In the genomic region with DNA sequence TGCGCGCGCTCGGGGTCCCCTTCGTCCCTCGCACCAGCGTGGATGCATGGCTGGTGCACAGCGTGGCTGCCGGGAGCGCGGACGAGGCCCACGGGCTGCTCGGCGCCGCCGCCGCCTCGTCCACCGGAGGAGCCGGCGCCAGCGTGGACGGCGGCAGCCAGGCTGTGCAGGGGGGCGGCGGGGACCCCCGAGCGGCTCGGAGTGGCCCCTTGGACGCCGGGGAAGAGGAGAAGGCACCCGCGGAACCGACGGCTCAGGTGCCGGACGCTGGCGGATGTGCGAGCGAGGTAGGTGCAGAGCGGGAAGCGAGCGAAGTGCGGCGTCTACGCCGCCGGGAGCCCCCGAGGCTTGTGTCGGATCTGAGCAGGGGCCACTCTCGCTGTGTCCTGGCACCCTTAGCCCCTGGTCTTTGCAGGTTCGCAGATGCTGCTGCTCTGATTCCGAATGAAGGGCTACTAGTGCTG, we compare ENCODE assay signal across 1 cellular context.
TF ChIP-seq lines count a peak whose summit lies in the region.

No MANE protein-coding gene starts in this region.

TF ChIP-seq in GM12878, 131 proteins besides CTCF, POLR2A, EP300 and RAD21:
- TF ChIP-seq, protein P1, sequence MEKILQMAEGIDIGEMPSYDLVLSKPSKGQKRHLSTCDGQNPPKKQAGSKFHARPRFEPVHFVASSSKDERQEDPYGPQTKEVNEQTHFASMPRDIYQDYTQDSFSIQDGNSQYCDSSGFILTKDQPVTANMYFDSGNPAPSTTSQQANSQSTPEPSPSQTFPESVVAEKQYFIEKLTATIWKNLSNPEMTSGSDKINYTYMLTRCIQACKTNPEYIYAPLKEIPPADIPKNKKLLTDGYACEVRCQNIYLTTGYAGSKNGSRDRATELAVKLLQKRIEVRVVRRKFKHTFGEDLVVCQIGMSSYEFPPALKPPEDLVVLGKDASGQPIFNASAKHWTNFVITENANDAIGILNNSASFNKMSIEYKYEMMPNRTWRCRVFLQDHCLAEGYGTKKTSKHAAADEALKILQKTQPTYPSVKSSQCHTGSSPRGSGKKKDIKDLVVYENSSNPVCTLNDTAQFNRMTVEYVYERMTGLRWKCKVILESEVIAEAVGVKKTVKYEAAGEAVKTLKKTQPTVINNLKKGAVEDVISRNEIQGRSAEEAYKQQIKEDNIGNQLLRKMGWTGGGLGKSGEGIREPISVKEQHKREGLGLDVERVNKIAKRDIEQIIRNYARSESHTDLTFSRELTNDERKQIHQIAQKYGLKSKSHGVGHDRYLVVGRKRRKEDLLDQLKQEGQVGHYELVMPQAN (conservative IDR thresholded peaks at IDR 0.05): peak; percentile 49; the same call in 1 of the 2 replicates
- TF ChIP-seq SMARCA5 (IDR thresholded peaks at IDR 0.05): 0 out of 2 replicates have a peak, but pooled peaks have one; percentile 13
- 0 out of 2 replicates have a peak, but pooled peaks have one; percentile 30 for TF ChIP-seq ZNF207 (IDR thresholded peaks at IDR 0.05; ENCODE audit: borderline replicate concordance)
- TF ChIP-seq RUNX3 (IDR thresholded peaks at IDR 0.05; ENCODE audit: low read length): peak; percentile 36; the same call in 1 of the 2 replicates
- peak; percentile 99 for TF ChIP-seq ZSCAN29 (IDR thresholded peaks at IDR 0.05)
- TF ChIP-seq BACH1 (IDR thresholded peaks at IDR 0.05; ENCODE audit: borderline replicate concordance): 0 out of 2 replicates have a peak, but pooled peaks have one; percentile 40
- TF ChIP-seq, protein P2, sequence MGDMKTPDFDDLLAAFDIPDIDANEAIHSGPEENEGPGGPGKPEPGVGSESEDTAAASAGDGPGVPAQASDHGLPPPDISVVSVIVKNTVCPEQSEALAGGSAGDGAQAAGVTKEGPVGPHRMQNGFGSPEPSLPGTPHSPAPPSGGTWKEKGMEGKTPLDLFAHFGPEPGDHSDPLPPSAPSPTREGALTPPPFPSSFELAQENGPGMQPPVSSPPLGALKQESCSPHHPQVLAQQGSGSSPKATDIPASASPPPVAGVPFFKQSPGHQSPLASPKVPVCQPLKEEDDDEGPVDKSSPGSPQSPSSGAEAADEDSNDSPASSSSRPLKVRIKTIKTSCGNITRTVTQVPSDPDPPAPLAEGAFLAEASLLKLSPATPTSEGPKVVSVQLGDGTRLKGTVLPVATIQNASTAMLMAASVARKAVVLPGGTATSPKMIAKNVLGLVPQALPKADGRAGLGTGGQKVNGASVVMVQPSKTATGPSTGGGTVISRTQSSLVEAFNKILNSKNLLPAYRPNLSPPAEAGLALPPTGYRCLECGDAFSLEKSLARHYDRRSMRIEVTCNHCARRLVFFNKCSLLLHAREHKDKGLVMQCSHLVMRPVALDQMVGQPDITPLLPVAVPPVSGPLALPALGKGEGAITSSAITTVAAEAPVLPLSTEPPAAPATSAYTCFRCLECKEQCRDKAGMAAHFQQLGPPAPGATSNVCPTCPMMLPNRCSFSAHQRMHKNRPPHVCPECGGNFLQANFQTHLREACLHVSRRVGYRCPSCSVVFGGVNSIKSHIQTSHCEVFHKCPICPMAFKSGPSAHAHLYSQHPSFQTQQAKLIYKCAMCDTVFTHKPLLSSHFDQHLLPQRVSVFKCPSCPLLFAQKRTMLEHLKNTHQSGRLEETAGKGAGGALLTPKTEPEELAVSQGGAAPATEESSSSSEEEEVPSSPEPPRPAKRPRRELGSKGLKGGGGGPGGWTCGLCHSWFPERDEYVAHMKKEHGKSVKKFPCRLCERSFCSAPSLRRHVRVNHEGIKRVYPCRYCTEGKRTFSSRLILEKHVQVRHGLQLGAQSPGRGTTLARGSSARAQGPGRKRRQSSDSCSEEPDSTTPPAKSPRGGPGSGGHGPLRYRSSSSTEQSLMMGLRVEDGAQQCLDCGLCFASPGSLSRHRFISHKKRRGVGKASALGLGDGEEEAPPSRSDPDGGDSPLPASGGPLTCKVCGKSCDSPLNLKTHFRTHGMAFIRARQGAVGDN (IDR thresholded peaks at IDR 0.05): peak; percentile 36; the same call in 1 of the 2 replicates
- peak; percentile 76 for TF ChIP-seq IKZF1 (conservative IDR thresholded peaks at IDR 0.05)
TF ChIP-seq in GM12878: peak in this region for 8; not testable (repeated sequence) for 123.
